11 cellular contexts compared by ENCODE assay signal in genomic region chr12:104486943-104487819, GRCh38. TPM values are rescaled to one million over a fixed set of nuclear protein-coding genes. Genes with fewer than 3 reads are reported as not detected.
A peak's percentile ranks its signal among the peaks of the same experiment; 100 is the strongest.
DNase-seq lines count a peak whose midpoint lies in the region; ATAC-seq and TF ChIP-seq lines count a peak whose summit lies in the region.
"Had no signal": no experiment of that assay in that cellular context is flagged by ENCODE, and none has a peak within 500 bp of the region (broad histone marks: within the 10 kb centered on the region; RNA-seq: fewer than 3 reads in every experiment).

No MANE protein-coding gene starts in this region.

- TF ChIP-seq CTCF in PC-9 (conservative IDR thresholded peaks at IDR 0.05) (no peak), heart left ventricle (IDR thresholded peaks at IDR 0.05) (no peak)

- peaks cover 18% of the 10 kb centered on the region; the same call in 1 of the 2 replicates for H3K36me3 ChIP-seq in PC-9 (ENCODE audit: low read depth)
- no peaks in the 10 kb centered on the region for H3K36me3 ChIP-seq in heart left ventricle
- peaks cover 4% of the 10 kb centered on the region for H3K36me3 ChIP-seq in thymus (ENCODE audit: control insufficient read depth, insufficient read depth)
- H3K36me3 ChIP-seq: gastrocnemius medialis had no signal

- no peak overlapping the region for H3K4me2 ChIP-seq in PC-9

- no peaks in the 10 kb centered on the region for H3K9me2 ChIP-seq in PC-9 (ENCODE audit: insufficient read depth)

- POLR2A ChIA-PET in PC-9 (lab: Charles Lee; ENCODE audit: unreplicated experiment) = interaction anchor here (0.5 kb wide), 1 partner anchor 150 kb away, joined by 11 read pairs; no protein-coding TSS in a partner anchor

- H3F3A ChIP-seq in PC-9 (ENCODE audit: insufficient read depth, low read depth) = peaks cover 27% of the 10 kb centered on the region

- H3K9me3 ChIP-seq in PC-9 (ENCODE audit: insufficient read depth, low read depth) (no peaks in the 10 kb centered on the region), heart left ventricle (no peaks in the 10 kb centered on the region), thymus (ENCODE audit: control insufficient read depth) (no peaks in the 10 kb centered on the region)
- H3K9me3 ChIP-seq: gastrocnemius medialis had no signal

- peaks cover 41% of the 10 kb centered on the region for H4K20me1 ChIP-seq in PC-9 (ENCODE audit: insufficient read depth)

- WGBS in heart left ventricle, 4 donors = 66 to 72% (median 71%) methylated on average over 9 of the region's 9 CpGs
- WGBS in thymus = 57% methylated on average over 9 of the region's 9 CpGs

- no peaks in the 10 kb centered on the region for H3K27me3 ChIP-seq in PC-9 (ENCODE audit: insufficient read depth, low read depth)
- no peaks in the 10 kb centered on the region for H3K27me3 ChIP-seq in heart left ventricle
- H3K27me3 ChIP-seq in thymus (ENCODE audit: control insufficient read depth, insufficient read depth) = no peaks in the 10 kb centered on the region
- H3K27me3 ChIP-seq: gastrocnemius medialis had no signal

- H3K4me1 ChIP-seq in PC-9 (replicated peaks; ENCODE audit: insufficient read depth) = no peaks in the 10 kb centered on the region
- H3K4me1 ChIP-seq in heart left ventricle = peaks cover 0 to 83% (median 9%) of the 10 kb centered on the region in 12 donors
- H3K4me1 ChIP-seq in thymus (ENCODE audit: control insufficient read depth, insufficient read depth, low read length) = peaks cover 73% of the 10 kb centered on the region

- peak overlapping the region; percentile 40; the same call in 1 of the 2 replicates for H3K27ac ChIP-seq in PC-9
- H3K27ac ChIP-seq in heart left ventricle = peak overlapping the region in 3 of 12 donors; percentile 9 to 65 (median 64)
- H3K27ac ChIP-seq in thymus (ENCODE audit: low read depth) = peak overlapping the region; percentile 73
- H3K27ac ChIP-seq: gastrocnemius medialis had no signal

- TF ChIP-seq POLR2A in heart left ventricle (IDR thresholded peaks at IDR 0.05) = no peak

- intact Hi-C loops in Right ventricle myocardium superior (cut with DNase I) (no loop called here), cardiac septum (cut with DNase I) (no loop called here), PC-9 (cut with micrococcal nuclease; ENCODE audit: unreplicated experiment) (no loop called here), heart left ventricle (cut with DNase I) (no loop called here)

- BruUV-seq in PC-9 (replicated peaks; lab: Mats Ljungman, UMichigan) = no TSS peak

- CTCF ChIA-PET in PC-9 (lab: Charles Lee) = interaction anchor here (0.6 kb wide), 1 partner anchor 36 kb away, joined by 9 read pairs; no protein-coding TSS in a partner anchor

- no peak overlapping the region for H2AFZ ChIP-seq in PC-9

- peaks cover 99% of the 10 kb centered on the region for H3K79me2 ChIP-seq in PC-9 (ENCODE audit: low read depth)

- peak; percentile 66 for ATAC-seq in Right ventricle myocardium superior (ENCODE audit: poor library complexity)
- peak in 3 of 4 donors; percentile 60 to 73 (median 73) for ATAC-seq in heart left ventricle
- ATAC-seq: gastrocnemius medialis, left lobe of liver had no signal

- H3K4me3 ChIP-seq in PC-9 (no peak overlapping the region), heart left ventricle (no peak overlapping the region), thymus (ENCODE audit: low read length) (no peak overlapping the region)
- H3K4me3 ChIP-seq: gastrocnemius medialis had no signal

- DNase-seq in Right ventricle myocardium superior = no peak
- no peak for DNase-seq in cardiac septum (ENCODE audit: low spot score)
- DNase-seq in PC-9 = no peak
- DNase-seq in heart left ventricle = no peak
- no peak for DNase-seq in NCI-H2107 (lab: John Stamatoyannopoulos, UW)
- no peak for DNase-seq in NCI-H1092 treated with DMSO at 0.1 percent for 48 hours (lab: John Stamatoyannopoulos, UW)
- no peak for DNase-seq in C1 segment of cervical spinal cord (lab: John Stamatoyannopoulos, UW)
- DNase-seq: gastrocnemius medialis, NCI-H1417 had no signal

RNA-seq across cellular contexts. Expression of gene CHST11, which starts 30.4 kb away (rescaled TPM):
- total RNA-seq in Right ventricle myocardium superior (3.0 TPM), cardiac septum (6.1 TPM), PC-9 (2021) (39.9 and 52.2 TPM in 2 replicates), heart left ventricle (10 to 100 TPM in 3 of 9 donors, 1 to 10 TPM in 6; 2.3 to 16.9 (median 4.4) TPM)
- polyA plus RNA-seq in heart left ventricle (1 to 10 TPM; 1.1 to 1.8 TPM), thymus (6.7 TPM)
